In genomic region chrX:151085207-151085606, GRCh38 we compare ENCODE assay signal across 18 cellular contexts.
"Had no signal": no experiment of that assay in that cellular context is flagged by ENCODE, and none has a peak within 500 bp of the region (broad histone marks: within the 10 kb centered on the region; RNA-seq: fewer than 3 reads in every experiment).

No MANE protein-coding gene starts in this region.

- H3K36me3 ChIP-seq: heart left ventricle, tibial nerve had no signal

- H3K4me3 ChIP-seq: dorsolateral prefrontal cortex, heart left ventricle, psoas muscle, tibial nerve had no signal

- H3K4me1 ChIP-seq: psoas muscle had no signal

- H3K9me3 Mint-ChIP-seq: central memory CD8-positive, alpha-beta T cell; naive B cell had no signal

- H3K4me1 Mint-ChIP-seq: central memory CD8-positive, alpha-beta T cell; nephron had no signal

- ATAC-seq: heart left ventricle; psoas muscle; sciatic nerve; stimulated activated naive CD8-positive, alpha-beta T cell treated with anti-CD3 and anti-CD28 coated beads, Interleukin-15, Interleukin-2, amounts not matched to agents 100 U/mL and 50 U/mL, for 24 hours had no signal

- H3K36me3 Mint-ChIP-seq: naive B cell had no signal

- H3K9me3 ChIP-seq: heart left ventricle, psoas muscle, tibial nerve had no signal

- H3K4me3 Mint-ChIP-seq: central memory CD8-positive, alpha-beta T cell; nephron had no signal

- DNase-seq: cortex of kidney; dorsolateral prefrontal cortex; effector CD8-positive, alpha-beta T cell; foreskin melanocyte; heart left ventricle; hippocampal formation; kidney glomerular epithelial cell; mesendoderm; naive B cell; occipital lobe; psoas muscle; retina; stimulated activated CD4-positive, alpha-beta T cell treated with anti-CD3 and anti-CD28 coated beads, Interleukin-2, amount 100 ng/mL, for 48 hours; stimulated activated naive CD8-positive, alpha-beta T cell treated with anti-CD3 and anti-CD28 coated beads, Interleukin-15, Interleukin-2, amounts not matched to agents 100 U/mL and 50 U/mL, for 24 hours had no signal

- H3K27ac ChIP-seq: dorsolateral prefrontal cortex, heart left ventricle, psoas muscle, tibial nerve had no signal

- H3K27ac Mint-ChIP-seq: naive B cell, nephron had no signal
